In the genomic region with DNA sequence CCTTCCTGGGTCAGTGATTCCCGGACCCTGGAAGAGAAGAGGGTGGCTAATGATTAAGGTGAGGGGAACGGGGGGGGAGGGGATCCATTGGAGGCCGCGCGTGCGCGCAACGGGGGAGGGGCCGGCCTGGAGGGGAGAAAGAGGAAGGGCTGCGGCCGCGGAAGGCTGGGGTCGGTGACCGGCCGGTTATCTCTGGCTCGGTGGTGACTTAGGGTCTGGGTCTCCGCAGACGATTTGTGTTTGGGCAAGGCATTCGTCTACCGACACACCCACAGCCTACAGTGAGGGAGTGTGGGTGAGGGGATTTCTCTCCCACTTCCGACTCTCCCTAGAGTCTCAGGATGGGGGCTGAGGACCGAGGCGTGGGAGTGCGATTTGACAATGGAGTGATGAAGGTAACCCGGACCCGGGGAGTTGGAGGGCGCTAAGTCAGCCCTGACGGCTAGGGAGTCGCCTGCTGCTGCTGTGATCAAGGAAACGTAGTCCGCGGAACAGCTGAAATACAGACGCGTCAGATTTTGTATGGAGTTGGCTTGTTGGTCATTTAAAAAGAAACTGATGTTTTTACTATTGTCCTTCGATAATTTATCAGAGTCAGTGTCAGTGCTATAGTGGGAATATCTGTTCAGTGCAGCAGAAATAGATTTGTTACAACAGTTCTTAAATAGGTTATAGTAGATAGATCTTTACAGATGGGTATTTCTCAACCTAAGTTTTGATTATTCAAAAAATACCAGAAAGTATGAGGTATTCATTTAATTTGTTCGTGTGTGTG, we compare ENCODE assay signal across 8 cellular contexts. TPM values are rescaled to one million over a fixed set of nuclear protein-coding genes. Genes with fewer than 3 reads are reported as not detected.
DNase-seq lines count a peak whose midpoint lies in the region; ATAC-seq lines count a peak whose summit lies in the region.

No MANE protein-coding gene starts in this region.

- DNase-seq in NCI-H2029 treated with DMSO at 0.1 percent for 48 hours (lab: John Stamatoyannopoulos, UW) (peak; percentile 2), NCI-H2029 (lab: John Stamatoyannopoulos, UW) (no peak), NCI-H1417 treated with DMSO at 0.1 percent for 48 hours (lab: John Stamatoyannopoulos, UW) (peak; percentile 13), left colon (peak; percentile 70 to 85)
- DNase-seq in activated CD4-positive, CD25-positive, alpha-beta regulatory T cell treated with anti-CD3 and anti-CD28 coated beads, Interleukin-2, amount 50 U/mL, for 72 hours, result peak; percentile 70
- DNase-seq in stimulated activated CD4-positive, alpha-beta T cell treated with anti-CD3 and anti-CD28 coated beads, Interleukin-2, amount 100 ng/mL, for 24 hours, result peak; percentile 69 to 73

- intact Hi-C loops in left colon (cut with DNase I, micrococcal nuclease), result no loop called here

- peak overlapping the region; percentile 86 for H3K27ac ChIP-seq in cingulate gyrus (ENCODE audit: low read depth, low read length)

- peak; percentile 49 for ATAC-seq in HG02763 (IDR thresholded peaks at IDR 0.05; ENCODE audit: unreplicated experiment)
- peak; percentile 78 for ATAC-seq in left colon

RNA-seq across cellular contexts. Expression of a gene that starts 0.7 kb away (rescaled TPM):
- 10 to 100 TPM; 27.0 to 31.1 TPM for total RNA-seq in left colon

RNA-seq across cellular contexts. Expression of a gene that starts 54.7 kb away (rescaled TPM):
- total RNA-seq in left colon, result 10 to 100 TPM; 68.3 to 87.5 TPM
